In the genomic region with DNA sequence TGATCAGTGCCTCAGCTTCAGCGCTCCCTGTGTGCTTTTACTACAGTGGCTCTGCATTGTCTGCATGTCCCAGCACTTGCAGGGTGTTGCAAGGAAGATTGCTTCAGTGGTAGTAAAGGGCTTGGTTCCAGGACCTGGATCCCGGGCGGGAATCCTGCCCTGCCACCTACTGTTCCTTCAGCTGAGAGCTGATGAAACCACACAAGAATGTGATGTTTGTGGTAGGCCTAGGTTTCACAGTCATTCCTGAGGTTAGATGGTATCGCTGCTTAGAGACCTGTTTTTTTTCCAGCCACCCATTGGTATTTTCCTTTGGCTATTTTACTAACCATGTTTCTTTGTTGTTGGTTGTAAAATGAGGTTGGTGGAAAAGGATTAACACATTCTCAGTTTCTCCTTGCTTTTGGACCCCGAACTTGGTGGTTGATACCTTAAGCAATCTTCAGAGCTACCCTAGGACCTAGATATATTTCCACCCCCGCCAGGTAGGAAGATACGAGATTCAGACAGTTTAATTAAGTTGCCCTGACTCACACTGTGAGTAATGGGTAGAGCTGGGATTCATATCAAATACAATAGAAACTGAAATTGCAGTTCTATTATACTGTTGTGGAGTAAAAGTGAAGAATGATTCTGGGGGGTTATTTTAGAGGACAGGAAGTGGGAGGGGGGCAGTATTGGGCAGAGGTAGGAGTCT, we compare ENCODE assay signal across 8 cellular contexts. TPM values are rescaled to one million over a fixed set of nuclear protein-coding genes. Genes with fewer than 3 reads are reported as not detected.
DNase-seq lines count a peak whose midpoint lies in the region; ATAC-seq and TF ChIP-seq lines count a peak whose summit lies in the region.

No MANE protein-coding gene starts in this region.

- peak overlapping the region; percentile 39 for H3K9ac ChIP-seq in smooth muscle cell (ENCODE audit: low read depth)

- H3K36me3 Mint-ChIP-seq in activated CD4-positive, alpha-beta memory T cell treated with anti-CD3 and anti-CD28 coated beads for 36 hours = no peaks in the 10 kb centered on the region
- H3K36me3 Mint-ChIP-seq in activated CD4-positive, alpha-beta memory T cell treated with anti-CD3 and anti-CD28 coated beads, Interleukin-2, amount 10 ng/mL, durations not matched to agents 7 days and 5 days (ENCODE audit: low read depth) = no peaks in the 10 kb centered on the region
- no peaks in the 10 kb centered on the region for H3K36me3 Mint-ChIP-seq in activated T-cell treated with anti-CD3 and anti-CD28 coated beads, Interleukin-2, amount 50 U/mL, for 4 hours (ENCODE audit: insufficient read depth)

- H3K4me3 ChIP-seq in smooth muscle cell = no peak overlapping the region

- no peaks in the 10 kb centered on the region for H3K36me3 ChIP-seq in smooth muscle cell (ENCODE audit: low read depth)

- no peak for TF ChIP-seq CTCF in smooth muscle cell (IDR thresholded peaks at IDR 0.05; ENCODE audit: borderline replicate concordance, insufficient read depth, poor library complexity, severe bottlenecking)

- H3K27ac ChIP-seq in smooth muscle cell (ENCODE audit: low read depth) = peak overlapping the region; percentile 79

- H3F3A ChIP-seq in smooth muscle cell (ENCODE audit: low read depth) = no peaks in the 10 kb centered on the region

- H4K20me1 ChIP-seq in smooth muscle cell (ENCODE audit: low read depth) = peaks cover 8% of the 10 kb centered on the region

- H3K4me3 Mint-ChIP-seq in activated CD4-positive, alpha-beta memory T cell treated with anti-CD3 and anti-CD28 coated beads for 36 hours = peak overlapping the region; percentile 20
- no peak overlapping the region for H3K4me3 Mint-ChIP-seq in activated CD4-positive, alpha-beta memory T cell treated with anti-CD3 and anti-CD28 coated beads, Interleukin-2, amount 10 ng/mL, durations not matched to agents 7 days and 5 days
- no peak overlapping the region for H3K4me3 Mint-ChIP-seq in activated T-cell treated with anti-CD3 and anti-CD28 coated beads, Interleukin-2, amount 50 U/mL, for 4 hours

- intact Hi-C loops in activated CD4-positive, alpha-beta memory T cell treated with anti-CD3 and anti-CD28 coated beads for 36 hours (cut with micrococcal nuclease) = loop anchor here (1.0 to 5.0 kb wide), 9 partner anchors 21 to 952 kb away; partner anchors contain the start of genes GPR171, P2RY14 and SIAH2
- intact Hi-C loops in left ventricle myocardium superior (cut with micrococcal nuclease) = no loop called here

- no peak overlapping the region for H2AFZ ChIP-seq in smooth muscle cell (ENCODE audit: low read depth)

- peak; percentile 52 for DNase-seq in activated CD4-positive, alpha-beta memory T cell treated with anti-CD3 and anti-CD28 coated beads for 36 hours
- DNase-seq in activated CD4-positive, alpha-beta memory T cell treated with anti-CD3 and anti-CD28 coated beads, Interleukin-2, amount 10 ng/mL, durations not matched to agents 7 days and 5 days = no peak
- DNase-seq in activated T-cell treated with anti-CD3 and anti-CD28 coated beads, Interleukin-2, amount 50 U/mL, for 4 hours = no peak
- DNase-seq in left ventricle myocardium superior (peak; percentile 35), smooth muscle cell (lab: John Stamatoyannopoulos, UW; ENCODE audit: unreplicated experiment) (no peak), activated gamma-delta T cell (lab: John Stamatoyannopoulos, UW) (no peak), mesenteric fat pad (ENCODE audit: low spot score) (no peak)

- peaks cover 78% of the 10 kb centered on the region for H3K4me1 Mint-ChIP-seq in activated CD4-positive, alpha-beta memory T cell treated with anti-CD3 and anti-CD28 coated beads for 36 hours (ENCODE audit: low read depth)
- H3K4me1 Mint-ChIP-seq in activated CD4-positive, alpha-beta memory T cell treated with anti-CD3 and anti-CD28 coated beads, Interleukin-2, amount 10 ng/mL, durations not matched to agents 7 days and 5 days = peaks cover 62% of the 10 kb centered on the region
- H3K4me1 Mint-ChIP-seq in activated T-cell treated with anti-CD3 and anti-CD28 coated beads, Interleukin-2, amount 50 U/mL, for 4 hours (ENCODE audit: low read depth) = peaks cover 42% of the 10 kb centered on the region

- no peaks in the 10 kb centered on the region for H3K9me3 Mint-ChIP-seq in activated CD4-positive, alpha-beta memory T cell treated with anti-CD3 and anti-CD28 coated beads for 36 hours
- no peaks in the 10 kb centered on the region for H3K9me3 Mint-ChIP-seq in activated CD4-positive, alpha-beta memory T cell treated with anti-CD3 and anti-CD28 coated beads, Interleukin-2, amount 10 ng/mL, durations not matched to agents 7 days and 5 days
- no peaks in the 10 kb centered on the region for H3K9me3 Mint-ChIP-seq in activated T-cell treated with anti-CD3 and anti-CD28 coated beads, Interleukin-2, amount 50 U/mL, for 4 hours

- peak overlapping the region; percentile 70 for H3K4me2 ChIP-seq in smooth muscle cell

- peak; percentile 78 to 81 for ATAC-seq in activated T-cell treated with anti-CD3 and anti-CD28 coated beads, Interleukin-2, amount 50 U/mL, for 4 hours
- ATAC-seq in left ventricle myocardium superior = peak; percentile 79
- no peak for ATAC-seq in HG03565 (IDR thresholded peaks at IDR 0.05; ENCODE audit: unreplicated experiment)

- 12% methylated on average over 7 of the region's 7 CpGs for WGBS in smooth muscle cell (ENCODE audit: low lambda C conversion rate)

- CTCF ChIA-PET in activated CD4-positive, alpha-beta memory T cell treated with anti-CD3 and anti-CD28 coated beads for 36 hours (lab: Charles Lee) = interaction anchor here (0.7 to 4.5 kb wide), 17 partner anchors 11 to 1956 kb away, joined by 3 to 32 read pairs (median 6); partner anchors contain the start of gene GPR87
- CTCF ChIA-PET in activated CD4-positive, alpha-beta memory T cell treated with anti-CD3 and anti-CD28 coated beads, Interleukin-2, amount 10 ng/mL, durations not matched to agents 7 days and 5 days (lab: Charles Lee) = interaction anchor here (0.6 to 1.3 kb wide), 11 partner anchors 9 to 457 kb away, joined by 3 to 6 read pairs (median 3); partner anchors contain the start of gene GPR87

- peak overlapping the region; percentile 56 for H3K27ac Mint-ChIP-seq in activated CD4-positive, alpha-beta memory T cell treated with anti-CD3 and anti-CD28 coated beads for 36 hours
- no peak overlapping the region for H3K27ac Mint-ChIP-seq in activated CD4-positive, alpha-beta memory T cell treated with anti-CD3 and anti-CD28 coated beads, Interleukin-2, amount 10 ng/mL, durations not matched to agents 7 days and 5 days

- peaks cover 17% of the 10 kb centered on the region for H3K27me3 Mint-ChIP-seq in activated CD4-positive, alpha-beta memory T cell treated with anti-CD3 and anti-CD28 coated beads for 36 hours
- peaks cover 5% of the 10 kb centered on the region for H3K27me3 Mint-ChIP-seq in activated CD4-positive, alpha-beta memory T cell treated with anti-CD3 and anti-CD28 coated beads, Interleukin-2, amount 10 ng/mL, durations not matched to agents 7 days and 5 days
- peaks cover 14% of the 10 kb centered on the region for H3K27me3 Mint-ChIP-seq in activated T-cell treated with anti-CD3 and anti-CD28 coated beads, Interleukin-2, amount 50 U/mL, for 4 hours (ENCODE audit: low read depth)

- no peaks in the 10 kb centered on the region for H3K27me3 ChIP-seq in smooth muscle cell (ENCODE audit: low read depth)

- peaks cover 11% of the 10 kb centered on the region for H3K4me1 ChIP-seq in smooth muscle cell (ENCODE audit: low read depth)

- POLR2A ChIA-PET in activated CD4-positive, alpha-beta memory T cell treated with anti-CD3 and anti-CD28 coated beads for 36 hours (lab: Charles Lee) = interaction anchor here (0.9 to 4.6 kb wide), 10 partner anchors 11 to 103 kb away, joined by 3 to 42 read pairs (median 4); partner anchors contain the start of genes GPR171 and GPR87
- POLR2A ChIA-PET in activated CD4-positive, alpha-beta memory T cell treated with anti-CD3 and anti-CD28 coated beads, Interleukin-2, amount 10 ng/mL, durations not matched to agents 7 days and 5 days (lab: Charles Lee) = interaction anchor here (0.6 to 1.9 kb wide), 4 partner anchors 8 to 106 kb away, joined by 3 to 6 read pairs (median 3); partner anchors contain the start of genes GPR171 and GPR87

- no peaks in the 10 kb centered on the region for H3K9me3 ChIP-seq in smooth muscle cell (replicated peaks; ENCODE audit: low read depth)

- H3K79me2 ChIP-seq in smooth muscle cell (ENCODE audit: low read depth) = no peaks in the 10 kb centered on the region

RNA-seq across cellular contexts. Expression of gene GPR87, which starts 11.4 kb away (rescaled TPM):
- 1 to 10 TPM; 1.1 TPM for total RNA-seq in activated CD4-positive, alpha-beta memory T cell treated with anti-CD3 and anti-CD28 coated beads for 36 hours
- total RNA-seq in activated CD4-positive, alpha-beta memory T cell treated with anti-CD3 and anti-CD28 coated beads, Interleukin-2, amount 10 ng/mL, durations not matched to agents 7 days and 5 days = under 1 TPM in 1 of 2 experiments, not detected in 1; 0.33 TPM
- 1 to 10 TPM; 2.2 to 3.3 (median 2.7) TPM for total RNA-seq in activated T-cell treated with anti-CD3 and anti-CD28 coated beads, Interleukin-2, amount 50 U/mL, for 4 hours
- total RNA-seq in left ventricle myocardium superior = not detected
- total RNA-seq in smooth muscle cell = 24.0 and 27.1 TPM in 2 replicates
- 5.1 and 25.4 TPM in 2 replicates for polyA plus RNA-seq in smooth muscle cell
- not detected for total RNA-seq in mesenteric fat pad

RNA-seq across cellular contexts. Expression of gene P2RY13, which starts 24.1 kb away (rescaled TPM):
- not detected for total RNA-seq in activated CD4-positive, alpha-beta memory T cell treated with anti-CD3 and anti-CD28 coated beads for 36 hours
- total RNA-seq in activated CD4-positive, alpha-beta memory T cell treated with anti-CD3 and anti-CD28 coated beads, Interleukin-2, amount 10 ng/mL, durations not matched to agents 7 days and 5 days = not detected
- total RNA-seq in activated T-cell treated with anti-CD3 and anti-CD28 coated beads, Interleukin-2, amount 50 U/mL, for 4 hours = not detected
- total RNA-seq in left ventricle myocardium superior (1.2 TPM), smooth muscle cell (not detected in 2 replicates), mesenteric fat pad (4.7 TPM)
- not detected in 2 replicates for polyA plus RNA-seq in smooth muscle cell

RNA-seq across cellular contexts. Expression of gene P2RY14, which starts 26.9 kb away (rescaled TPM):
- under 1 TPM; 0.17 to 0.26 TPM for total RNA-seq in activated CD4-positive, alpha-beta memory T cell treated with anti-CD3 and anti-CD28 coated beads for 36 hours
- 1 to 10 TPM; 1.2 to 1.4 TPM for total RNA-seq in activated CD4-positive, alpha-beta memory T cell treated with anti-CD3 and anti-CD28 coated beads, Interleukin-2, amount 10 ng/mL, durations not matched to agents 7 days and 5 days
- under 1 TPM in 2 of 3 donors, not detected in 1; 0.20 to 0.26 TPM for total RNA-seq in activated T-cell treated with anti-CD3 and anti-CD28 coated beads, Interleukin-2, amount 50 U/mL, for 4 hours
- total RNA-seq in left ventricle myocardium superior (4.4 TPM), smooth muscle cell (not detected in 2 replicates), mesenteric fat pad (1.4 TPM)
- not detected in 2 replicates for polyA plus RNA-seq in smooth muscle cell

Comparison
In these comparisons a context has a peak if more than half of its experiments do, and no peak if none do; other contexts are left out.
1. DNase-seq: peak in activated CD4-positive, alpha-beta memory T cell treated with anti-CD3 and anti-CD28 coated beads for 36 hours (single experiment) and left ventricle myocardium superior (single experiment); none in activated CD4-positive, alpha-beta memory T cell treated with anti-CD3 and anti-CD28 coated beads, Interleukin-2, amount 10 ng/mL, durations not matched to agents 7 days and 5 days (single experiment), activated T-cell treated with anti-CD3 and anti-CD28 coated beads, Interleukin-2, amount 50 U/mL, for 4 hours (single experiment), smooth muscle cell (single experiment), activated gamma-delta T cell (single experiment) and mesenteric fat pad (single experiment).